ENCODE assay signal across 7 cellular contexts in the genomic region with DNA sequence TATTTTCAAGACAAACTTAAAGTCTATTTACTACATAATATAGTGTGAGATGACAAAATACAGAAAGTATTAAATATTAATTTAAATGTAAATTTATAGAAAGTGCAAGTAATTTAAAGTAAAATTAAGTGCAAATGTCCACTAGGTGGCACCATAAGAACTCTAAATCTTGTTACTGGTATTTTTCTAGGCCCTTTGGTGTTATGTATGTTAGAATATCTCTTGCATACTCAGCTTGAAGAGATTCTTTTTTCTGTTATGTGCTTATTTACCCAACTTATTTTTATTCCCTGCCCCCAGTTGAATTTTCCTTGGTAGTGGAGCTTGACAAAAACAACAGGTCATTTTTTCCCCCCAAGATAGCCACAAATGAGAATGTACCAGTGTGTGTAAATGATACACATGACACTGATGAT.
DNase-seq lines count a peak whose midpoint lies in the region; ATAC-seq, FAIRE-seq and TF ChIP-seq lines count a peak whose summit lies in the region.

No MANE protein-coding gene starts in this region.

- no peak for TF ChIP-seq POLR2A in upper lobe of left lung (IDR thresholded peaks at IDR 0.05)

- peaks cover 3% of the 10 kb centered on the region; the same call in 1 of the 2 replicates for H3K36me3 Mint-ChIP-seq in WTC11

- DNase-seq in GM12865 (ENCODE audit: low read depth): peak; percentile 58
- peak; percentile 70 for DNase-seq in NCI-H146 (lab: John Stamatoyannopoulos, UW)
- DNase-seq in WTC11 (ENCODE audit: low spot score): no peak
- no peak for DNase-seq in kidney
- DNase-seq in upper lobe of left lung: no peak
- DNase-seq in activated CD4-positive, alpha-beta T cell treated with anti-CD3 and anti-CD28 coated beads for 4 hours: no peak

- FAIRE-seq in kidney (lab: Jason Lieb, UNC): peak; percentile 91

- H3K27me3 Mint-ChIP-seq in WTC11 (ENCODE audit: low read depth): no peaks in the 10 kb centered on the region

- ATAC-seq in WTC11: no peak
- ATAC-seq in upper lobe of left lung (ENCODE audit: low FRiP score in 2 of 2): no peak
- no peak for ATAC-seq in HG02623 (IDR thresholded peaks at IDR 0.05; ENCODE audit: unreplicated experiment)

- peaks cover 3% of the 10 kb centered on the region; the same call in 1 of the 2 replicates for H3K9me3 Mint-ChIP-seq in WTC11

- H3K4me1 Mint-ChIP-seq in WTC11: no peaks in the 10 kb centered on the region

- TF ChIP-seq EP300 in upper lobe of left lung (IDR thresholded peaks at IDR 0.05): no peak

- no peaks in the 10 kb centered on the region for H3K27me3 ChIP-seq in upper lobe of left lung

- H3K4me3 Mint-ChIP-seq in WTC11: no peak overlapping the region

- TF ChIP-seq CTCF in GM12865 (IDR thresholded peaks at IDR 0.05; ENCODE audit: insufficient read depth, low read depth, low read length, missing control alignments) (peak; percentile 25), WTC11 (IDR thresholded peaks at IDR 0.05) (peak; percentile 58), kidney (IDR thresholded peaks at IDR 0.05; ENCODE audit: borderline replicate concordance, extremely low read depth, insufficient read depth) (peak; percentile 27), upper lobe of left lung (IDR thresholded peaks at IDR 0.05) (peak in 3 of 6 experiments; percentile 19 to 40 (median 32))

- no peak overlapping the region for H3K27ac Mint-ChIP-seq in WTC11

- POLR2A ChIA-PET in WTC11 (lab: Charles Lee): no interaction called here

- H3K4me3 ChIP-seq in GM12865 (ENCODE audit: low read depth, low read length) (no peak overlapping the region), kidney (ENCODE audit: low read length in 2 of 2) (no peak overlapping the region), upper lobe of left lung (no peak overlapping the region)

- CTCF ChIA-PET in WTC11 (lab: Charles Lee): interaction anchor here (0.6 to 1.1 kb wide), 2 partner anchors 14 to 1001 kb away, joined by 3 to 4 read pairs; no protein-coding TSS in a partner anchor

- H3K36me3 ChIP-seq in kidney (ENCODE audit: control insufficient read depth in 1 of 2, insufficient read depth in 2 of 2, low read length in 2 of 2) (no peaks in the 10 kb centered on the region), upper lobe of left lung (no peaks in the 10 kb centered on the region)

- H3K27ac ChIP-seq in kidney (ENCODE audit: low read depth in 2 of 2, low read length in 2 of 2) (no peak overlapping the region), upper lobe of left lung (no peak overlapping the region)

- intact Hi-C loops in kidney (cut with DNase I): no loop called here

- no peak overlapping the region for H3K9ac ChIP-seq in kidney (ENCODE audit: low read length in 2 of 2)

- no peaks in the 10 kb centered on the region for H3K9me3 ChIP-seq in kidney (ENCODE audit: control insufficient read depth in 1 of 2, low read length in 2 of 2)
- H3K9me3 ChIP-seq in upper lobe of left lung: no peaks in the 10 kb centered on the region

- H3K4me1 ChIP-seq in kidney (ENCODE audit: control insufficient read depth in 1 of 2, insufficient read depth in 1 of 2, low read depth in 1 of 2, low read length in 2 of 2) (peaks cover 3 to 7% of the 10 kb centered on the region in 2 donors), upper lobe of left lung (no peaks in the 10 kb centered on the region)

TF ChIP-seq in WTC11, 78 proteins besides CTCF, POLR2A, EP300 and RAD21:
- TF ChIP-seq HMGA2 (CRISPR knock-in tag; IDR thresholded peaks at IDR 0.05): 0 out of 2 replicates have a peak, but pooled peaks have one; percentile 10
- TF ChIP-seq, protein P1, sequence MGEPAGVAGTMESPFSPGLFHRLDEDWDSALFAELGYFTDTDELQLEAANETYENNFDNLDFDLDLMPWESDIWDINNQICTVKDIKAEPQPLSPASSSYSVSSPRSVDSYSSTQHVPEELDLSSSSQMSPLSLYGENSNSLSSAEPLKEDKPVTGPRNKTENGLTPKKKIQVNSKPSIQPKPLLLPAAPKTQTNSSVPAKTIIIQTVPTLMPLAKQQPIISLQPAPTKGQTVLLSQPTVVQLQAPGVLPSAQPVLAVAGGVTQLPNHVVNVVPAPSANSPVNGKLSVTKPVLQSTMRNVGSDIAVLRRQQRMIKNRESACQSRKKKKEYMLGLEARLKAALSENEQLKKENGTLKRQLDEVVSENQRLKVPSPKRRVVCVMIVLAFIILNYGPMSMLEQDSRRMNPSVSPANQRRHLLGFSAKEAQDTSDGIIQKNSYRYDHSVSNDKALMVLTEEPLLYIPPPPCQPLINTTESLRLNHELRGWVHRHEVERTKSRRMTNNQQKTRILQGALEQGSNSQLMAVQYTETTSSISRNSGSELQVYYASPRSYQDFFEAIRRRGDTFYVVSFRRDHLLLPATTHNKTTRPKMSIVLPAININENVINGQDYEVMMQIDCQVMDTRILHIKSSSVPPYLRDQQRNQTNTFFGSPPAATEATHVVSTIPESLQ (CRISPR knock-in tag; IDR thresholded peaks at IDR 0.05): no peak

Comparison
In these comparisons a context has a peak if more than half of its experiments do, and no peak if none do; other contexts are left out.
1. DNase-seq: peak in GM12865 (single experiment) and NCI-H146 (single experiment); none in WTC11 (single experiment), kidney (single experiment), upper lobe of left lung (0 of 2) and activated CD4-positive, alpha-beta T cell treated with anti-CD3 and anti-CD28 coated beads for 4 hours (0 of 2).